23 cellular contexts compared by ENCODE assay signal in the genomic region with DNA sequence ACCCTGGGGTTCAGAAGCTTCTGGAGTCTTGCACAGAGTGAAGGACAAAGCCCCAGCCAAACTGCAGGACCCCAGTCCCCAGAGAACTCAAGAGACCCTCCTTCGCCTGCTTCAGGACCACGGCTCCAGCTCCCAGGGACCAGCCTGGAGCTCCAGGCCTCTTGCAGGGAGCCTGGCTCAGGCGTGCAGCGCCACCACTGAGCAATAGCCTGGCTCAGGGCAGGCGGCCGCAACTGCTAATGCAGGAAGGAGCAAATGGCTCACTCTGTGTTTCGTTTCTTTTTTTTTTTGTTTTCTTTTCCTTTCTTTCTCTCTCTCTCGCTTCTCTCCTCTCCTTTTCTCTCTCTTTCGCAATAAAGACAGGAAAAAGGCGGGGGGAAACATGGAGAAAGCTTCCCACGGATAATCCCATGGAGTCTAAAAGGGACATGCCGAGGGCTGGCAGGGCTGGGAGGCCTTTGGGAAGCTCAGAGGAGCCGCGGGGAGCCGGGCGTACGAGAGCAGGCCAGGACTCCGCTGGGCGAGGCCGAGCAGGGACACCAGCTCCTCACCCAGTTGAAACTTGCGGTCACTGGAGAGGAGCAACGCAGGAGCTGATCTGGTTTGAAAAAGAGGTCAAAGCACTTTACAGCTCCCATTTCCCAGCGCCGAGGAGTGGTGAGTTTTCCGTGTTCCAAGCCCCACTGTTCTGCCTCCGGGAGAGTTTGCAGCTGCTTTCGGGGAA.
"Had no signal": no experiment of that assay in that cellular context is flagged by ENCODE, and none has a peak within 500 bp of the region (broad histone marks: within the 10 kb centered on the region; RNA-seq: fewer than 3 reads in every experiment).

No MANE protein-coding gene starts in this region.

- H3K4me3 ChIP-seq: ascending aorta, ovary, psoas muscle, stomach, upper lobe of right lung had no signal

- H3K27me3 Mint-ChIP-seq: activated B cell treated with CpG ODN at 0.5 μM for 24 hours; activated CD4-positive, alpha-beta memory T cell treated with anti-CD3 and anti-CD28 coated beads, Interleukin-2, amount 10 ng/mL, durations not matched to agents 7 days and 5 days; activated T-cell treated with anti-CD3 and anti-CD28 coated beads, Interleukin-2, amount 50 U/mL, for 24 hours; central memory CD8-positive, alpha-beta T cell; naive thymus-derived CD4-positive, alpha-beta T cell had no signal

- H3K4me1 ChIP-seq: ascending aorta, psoas muscle, upper lobe of right lung had no signal

- H3K36me3 ChIP-seq: ovary had no signal

- H3K27ac Mint-ChIP-seq: activated B cell treated with CpG ODN at 0.5 μM for 24 hours; activated CD4-positive, alpha-beta memory T cell treated with anti-CD3 and anti-CD28 coated beads, Interleukin-2, amount 10 ng/mL, durations not matched to agents 7 days and 5 days; activated T-cell treated with anti-CD3 and anti-CD28 coated beads, Interleukin-2, amount 50 U/mL, for 24 hours; naive thymus-derived CD4-positive, alpha-beta T cell; stimulated activated effector memory CD8-positive, alpha-beta T cell treated with anti-CD3 and anti-CD28 coated beads, Interleukin-12 subunit alpha, Interleukin-12 subunit beta, amount 100 ng/mL, for 72 hours had no signal

- H3K27ac ChIP-seq: ascending aorta, ovary, psoas muscle, upper lobe of right lung had no signal

- H3K9me3 Mint-ChIP-seq: activated B cell treated with CpG ODN at 0.5 μM for 24 hours; activated CD4-positive, alpha-beta memory T cell treated with anti-CD3 and anti-CD28 coated beads, Interleukin-2, amount 10 ng/mL, durations not matched to agents 7 days and 5 days; activated T-cell treated with anti-CD3 and anti-CD28 coated beads, Interleukin-2, amount 50 U/mL, for 24 hours; central memory CD8-positive, alpha-beta T cell; naive thymus-derived CD4-positive, alpha-beta T cell; stimulated activated effector memory CD8-positive, alpha-beta T cell treated with anti-CD3 and anti-CD28 coated beads, Interleukin-12 subunit alpha, Interleukin-12 subunit beta, amount 100 ng/mL, for 72 hours had no signal

- H3K27me3 ChIP-seq: ascending aorta, ovary, stomach, upper lobe of right lung had no signal

- H3K4me3 Mint-ChIP-seq: activated B cell treated with CpG ODN at 0.5 μM for 24 hours; activated CD4-positive, alpha-beta memory T cell treated with anti-CD3 and anti-CD28 coated beads, Interleukin-2, amount 10 ng/mL, durations not matched to agents 7 days and 5 days; activated T-cell treated with anti-CD3 and anti-CD28 coated beads, Interleukin-2, amount 50 U/mL, for 24 hours; central memory CD8-positive, alpha-beta T cell; naive thymus-derived CD4-positive, alpha-beta T cell; stimulated activated effector memory CD8-positive, alpha-beta T cell treated with anti-CD3 and anti-CD28 coated beads, Interleukin-12 subunit alpha, Interleukin-12 subunit beta, amount 100 ng/mL, for 72 hours had no signal

- H3K9me3 ChIP-seq: ascending aorta, ovary, psoas muscle, stomach, upper lobe of right lung had no signal

- H3K4me1 Mint-ChIP-seq: activated B cell treated with CpG ODN at 0.5 μM for 24 hours; activated CD4-positive, alpha-beta memory T cell treated with anti-CD3 and anti-CD28 coated beads, Interleukin-2, amount 10 ng/mL, durations not matched to agents 7 days and 5 days; central memory CD8-positive, alpha-beta T cell; naive thymus-derived CD4-positive, alpha-beta T cell; stimulated activated effector memory CD8-positive, alpha-beta T cell treated with anti-CD3 and anti-CD28 coated beads, Interleukin-12 subunit alpha, Interleukin-12 subunit beta, amount 100 ng/mL, for 72 hours had no signal

- ATAC-seq: esophagus mucosa; left cardiac atrium; naive thymus-derived CD4-positive, alpha-beta T cell; psoas muscle; right cardiac atrium; stimulated activated effector memory CD8-positive, alpha-beta T cell treated with anti-CD3 and anti-CD28 coated beads, Interleukin-12 subunit alpha, Interleukin-12 subunit beta, amount 100 ng/mL, for 72 hours; upper lobe of right lung had no signal

- DNase-seq: activated B cell treated with CpG ODN at 0.5 μM for 24 hours; activated CD4-positive, alpha-beta memory T cell treated with anti-CD3 and anti-CD28 coated beads, Interleukin-2, amount 10 ng/mL, durations not matched to agents 7 days and 5 days; activated CD4-positive, alpha-beta T cell treated with anti-CD3 and anti-CD28 coated beads for 4 hours; activated effector memory CD4-positive, alpha-beta T cell treated with anti-CD3 and anti-CD28 coated beads, Interleukin-2, amount 50 U/mL, for 16 hours; activated naive CD4-positive, alpha-beta T cell treated with anti-CD3 and anti-CD28 coated beads, Interleukin-2, amount 50 U/mL, for 16 hours; activated T-cell treated with anti-CD3 and anti-CD28 coated beads, Interleukin-2, amount 50 U/mL, for 24 hours; cortex of kidney; effector CD8-positive, alpha-beta T cell; left cardiac atrium; mesendoderm; naive thymus-derived CD4-positive, alpha-beta T cell; ovary; small intestine; stimulated activated CD4-positive, alpha-beta T cell treated with anti-CD3 and anti-CD28 coated beads, Interleukin-15, amount 100 ng/mL, for 24 hours; stimulated activated CD4-positive, alpha-beta T cell treated with anti-CD3 and anti-CD28 coated beads, Interleukin-2, amount 100 ng/mL, for 48 hours; stomach; upper lobe of right lung had no signal
